Comparison of ENCODE assay signal across 8 cellular contexts in genomic region chr11:59283825-59284772, GRCh38.
DNase-seq lines count a peak whose midpoint lies in the region; ATAC-seq and TF ChIP-seq lines count a peak whose summit lies in the region.

No MANE protein-coding gene starts in this region.

- H2BK12ac ChIP-seq in mesenchymal stem cell (ENCODE audit: low read length in 2 of 2): no peak overlapping the region

- H2BK120ac ChIP-seq in mesenchymal stem cell (ENCODE audit: low read depth, low read length): no peak overlapping the region

- TF ChIP-seq CTCF in AG04449 (IDR thresholded peaks at IDR 0.05; ENCODE audit: insufficient read depth, low read length, missing control alignments): peak; percentile 80
- TF ChIP-seq CTCF in GM13977 (IDR thresholded peaks at IDR 0.05; ENCODE audit: extremely low read depth, insufficient read depth, missing control alignments): peak; percentile 82
- peak; percentile 86 for TF ChIP-seq CTCF in VCaP (conservative IDR thresholded peaks at IDR 0.05)

- H4K91ac ChIP-seq in mesenchymal stem cell (ENCODE audit: low read length): no peak overlapping the region

- no peaks in the 10 kb centered on the region for H3K36me3 ChIP-seq in mesenchymal stem cell (ENCODE audit: control insufficient read depth in 1 of 2, insufficient read depth in 2 of 2, low read depth in 1 of 2, low read length in 2 of 2)

- H2AK5ac ChIP-seq in mesenchymal stem cell (ENCODE audit: low read length, severe bottlenecking): no peak overlapping the region

- DNase-seq in AG04449 (ENCODE audit: low read depth, low spot score): no peak
- DNase-seq in GM13977 (ENCODE audit: low spot score): peak; percentile 52
- DNase-seq in NCI-H146 treated with DMSO at 0.1 percent for 48 hours (lab: John Stamatoyannopoulos, UW; ENCODE audit: unreplicated experiment): peak; percentile 42
- DNase-seq in mesenchymal stem cell: peak; percentile 42

- CTCF ChIA-PET in AG04449 (lab: Yijun Ruan, JAX): interaction anchor here (1.4 kb wide), 1 partner anchor 113 kb away, joined by 19 read pairs; the partner anchor contains the start of gene DTX4

- H3K27me3 Mint-ChIP-seq in dendritic cell treated with granulocyte-macrophage colony-stimulating factor and Interleukin-4, amounts not matched to agents 40 ng/mL and 50 ng/mL, for 4 days: peaks cover 2% of the 10 kb centered on the region
- peaks cover 26% of the 10 kb centered on the region for H3K27me3 Mint-ChIP-seq in stimulated activated naive CD8-positive, alpha-beta T cell treated with anti-CD3 and anti-CD28 coated beads, Interleukin-15, Interleukin-2, amounts not matched to agents 100 ng/mL and 50 ng/mL, for 24 hours

- no peak overlapping the region for H3K9ac ChIP-seq in mesenchymal stem cell (ENCODE audit: low read length)

- H2AFZ ChIP-seq in mesenchymal stem cell (ENCODE audit: low read depth, low read length): no peak overlapping the region

- H3K4me1 ChIP-seq in mesenchymal stem cell (ENCODE audit: control insufficient read depth, insufficient read depth, low read depth, low read length): no peaks in the 10 kb centered on the region

- H3K14ac ChIP-seq in mesenchymal stem cell (ENCODE audit: low read length in 2 of 2): no peak overlapping the region

- POLR2A ChIA-PET in AG04449 (lab: Yijun Ruan, JAX): no interaction called here

- no peaks in the 10 kb centered on the region for H3K9me3 Mint-ChIP-seq in dendritic cell treated with granulocyte-macrophage colony-stimulating factor and Interleukin-4, amounts not matched to agents 40 ng/mL and 50 ng/mL, for 4 days
- no peaks in the 10 kb centered on the region for H3K9me3 Mint-ChIP-seq in stimulated activated naive CD8-positive, alpha-beta T cell treated with anti-CD3 and anti-CD28 coated beads, Interleukin-15, Interleukin-2, amounts not matched to agents 100 ng/mL and 50 ng/mL, for 24 hours

- no peak overlapping the region for H3K23ac ChIP-seq in mesenchymal stem cell (ENCODE audit: low read length in 2 of 2)

- peaks cover 46% of the 10 kb centered on the region for H3K4me1 Mint-ChIP-seq in dendritic cell treated with granulocyte-macrophage colony-stimulating factor and Interleukin-4, amounts not matched to agents 40 ng/mL and 50 ng/mL, for 4 days (ENCODE audit: low read depth)
- H3K4me1 Mint-ChIP-seq in stimulated activated naive CD8-positive, alpha-beta T cell treated with anti-CD3 and anti-CD28 coated beads, Interleukin-15, Interleukin-2, amounts not matched to agents 100 ng/mL and 50 ng/mL, for 24 hours (ENCODE audit: low read depth): peaks cover 28% of the 10 kb centered on the region

- peaks cover 6 to 45% of the 10 kb centered on the region in 2 experiments for H3K27me3 ChIP-seq in mesenchymal stem cell (ENCODE audit: control insufficient read depth in 1 of 2, insufficient read depth in 1 of 2, low read length in 2 of 2)

- H3K9me3 ChIP-seq in mesenchymal stem cell (ENCODE audit: control insufficient read depth, low read length): no peaks in the 10 kb centered on the region

- H3K27ac ChIP-seq in VCaP (no peak overlapping the region), mesenchymal stem cell (ENCODE audit: low read length, poor library complexity, severe bottlenecking) (no peak overlapping the region)

- H3K4me2 ChIP-seq in mesenchymal stem cell (ENCODE audit: low read length, poor library complexity, severe bottlenecking): no peak overlapping the region

- H2BK5ac ChIP-seq in mesenchymal stem cell (ENCODE audit: low read depth, low read length, poor library complexity, severe bottlenecking): no peak overlapping the region

- 53% methylated on average over 14 of the region's 14 CpGs for WGBS in mesenchymal stem cell

- H3K27ac Mint-ChIP-seq in dendritic cell treated with granulocyte-macrophage colony-stimulating factor and Interleukin-4, amounts not matched to agents 40 ng/mL and 50 ng/mL, for 4 days: peak overlapping the region; percentile 78
- H3K27ac Mint-ChIP-seq in stimulated activated naive CD8-positive, alpha-beta T cell treated with anti-CD3 and anti-CD28 coated beads, Interleukin-15, Interleukin-2, amounts not matched to agents 100 ng/mL and 50 ng/mL, for 24 hours: no peak overlapping the region

- intact Hi-C loops in dendritic cell treated with granulocyte-macrophage colony-stimulating factor and Interleukin-4, amounts not matched to agents 40 ng/mL and 50 ng/mL, for 4 days (cut with micrococcal nuclease): loop anchor here (1.0 to 10.0 kb wide), 4 partner anchors 77 to 709 kb away; partner anchors contain the start of genes LPXN and ZFP91

- H3K18ac ChIP-seq in mesenchymal stem cell (ENCODE audit: low read depth in 1 of 2, low read length in 2 of 2): no peak overlapping the region

- H3K36me3 Mint-ChIP-seq in dendritic cell treated with granulocyte-macrophage colony-stimulating factor and Interleukin-4, amounts not matched to agents 40 ng/mL and 50 ng/mL, for 4 days (ENCODE audit: low read depth): no peaks in the 10 kb centered on the region
- no peaks in the 10 kb centered on the region for H3K36me3 Mint-ChIP-seq in stimulated activated naive CD8-positive, alpha-beta T cell treated with anti-CD3 and anti-CD28 coated beads, Interleukin-15, Interleukin-2, amounts not matched to agents 100 ng/mL and 50 ng/mL, for 24 hours (ENCODE audit: low read depth)

- H3K4me3 ChIP-seq in AG04449 (ENCODE audit: low read depth, low read length): no peak overlapping the region
- H3K4me3 ChIP-seq in mesenchymal stem cell (ENCODE audit: insufficient read depth in 1 of 2, low read depth in 1 of 2, low read length in 2 of 2): no peak overlapping the region

- H2BK15ac ChIP-seq in mesenchymal stem cell (ENCODE audit: low read depth, poor library complexity, severe bottlenecking): no peak overlapping the region

- no peak overlapping the region for H3K4ac ChIP-seq in mesenchymal stem cell (ENCODE audit: low read depth in 1 of 2, low read length in 2 of 2)

- H3K4me3 Mint-ChIP-seq in dendritic cell treated with granulocyte-macrophage colony-stimulating factor and Interleukin-4, amounts not matched to agents 40 ng/mL and 50 ng/mL, for 4 days: peak overlapping the region; percentile 77
- H3K4me3 Mint-ChIP-seq in stimulated activated naive CD8-positive, alpha-beta T cell treated with anti-CD3 and anti-CD28 coated beads, Interleukin-15, Interleukin-2, amounts not matched to agents 100 ng/mL and 50 ng/mL, for 24 hours: peak overlapping the region; percentile 42

- in situ Hi-C loops in GM13977 (cut with MboI; ENCODE audit: low pct_unique_long_range_greater_than_20kb, low sequenced_read_pairs, unreplicated experiment): no loop called here

- no peaks in the 10 kb centered on the region for H3K79me1 ChIP-seq in mesenchymal stem cell (replicated peaks; ENCODE audit: low read length, poor library complexity, severe bottlenecking)

- no peak overlapping the region for H4K8ac ChIP-seq in mesenchymal stem cell (ENCODE audit: low read length)

- peak; percentile 54 for ATAC-seq in HG02840 (IDR thresholded peaks at IDR 0.05; ENCODE audit: low FRiP score, unreplicated experiment)
